Comparison of ENCODE assay signal across 17 cellular contexts in the genomic region with DNA sequence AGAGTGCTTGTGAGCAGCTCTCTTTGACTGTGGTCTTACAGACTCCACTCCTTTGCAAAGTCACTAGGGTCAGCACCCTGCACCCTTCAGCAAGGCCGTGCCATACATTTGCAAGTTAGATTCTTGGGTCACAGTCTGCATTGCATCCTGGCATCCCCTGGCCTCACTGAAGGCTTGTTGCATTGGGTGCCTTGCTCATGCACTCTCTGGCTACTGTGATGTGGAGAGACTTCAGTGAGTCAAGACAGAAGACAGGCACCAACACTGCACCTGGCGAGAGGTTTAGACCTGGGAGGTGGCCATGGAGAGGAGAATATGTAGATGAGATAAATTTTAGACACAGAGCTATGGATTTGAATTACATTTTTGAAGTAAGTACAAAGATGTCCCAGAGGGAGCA.
DNase-seq lines count a peak whose midpoint lies in the region; ATAC-seq and TF ChIP-seq lines count a peak whose summit lies in the region.
"Had no signal": no experiment of that assay in that cellular context is flagged by ENCODE, and none has a peak within 500 bp of the region (broad histone marks: within the 10 kb centered on the region; RNA-seq: fewer than 3 reads in every experiment).

No MANE protein-coding gene starts in this region.

- no peak for ATAC-seq in left lobe of liver
- ATAC-seq in GM18868 (IDR thresholded peaks at IDR 0.05; ENCODE audit: unreplicated experiment) = no peak
- ATAC-seq: HCT116 had no signal

- no peak for TF ChIP-seq POLR2A in vagina (IDR thresholded peaks at IDR 0.05)

- TF ChIP-seq CTCF in osteocyte (IDR thresholded peaks at IDR 0.05) (no peak), vagina (IDR thresholded peaks at IDR 0.05) (no peak)

- H3K4me1 ChIP-seq in vagina = no peaks in the 10 kb centered on the region
- H3K4me1 ChIP-seq: Caco-2 had no signal

- DNase-seq in NCI-H1436 treated with DMSO at 0.1 percent for 48 hours (lab: John Stamatoyannopoulos, UW) (peak; percentile 40), NCI-H1436 (lab: John Stamatoyannopoulos, UW) (no peak), left lobe of liver (ENCODE audit: low spot score) (peak; percentile 31), osteocyte (ENCODE audit: extremely low spot score, unreplicated experiment) (peak; percentile 40), vagina (ENCODE audit: extremely low spot score in 2 of 2) (peak; percentile 64 to 77), medulla oblongata (ENCODE audit: extremely low spot score) (no peak), T-helper 2 cell (no peak)
- DNase-seq: Caco-2; CD8-positive, alpha-beta memory T cell; DND-41; GDM1 had no signal

- H3K4me1 Mint-ChIP-seq in osteocyte (ENCODE audit: unreplicated experiment) = no peaks in the 10 kb centered on the region
- H3K4me1 Mint-ChIP-seq: CD8-positive, alpha-beta memory T cell had no signal

- intact Hi-C loops in vagina (cut with DNase I) = no loop called here

- no peaks in the 10 kb centered on the region for H3K36me3 ChIP-seq in vagina

- H3K27me3 ChIP-seq in vagina = no peaks in the 10 kb centered on the region

- H3K4me3 Mint-ChIP-seq in osteocyte (ENCODE audit: unreplicated experiment) = no peak overlapping the region
- H3K4me3 Mint-ChIP-seq: CD14-positive monocyte; CD8-positive, alpha-beta memory T cell had no signal

- H3K27ac Mint-ChIP-seq in osteocyte (ENCODE audit: unreplicated experiment) = no peak overlapping the region
- H3K27ac Mint-ChIP-seq: CD14-positive monocyte had no signal

- H3K27me3 Mint-ChIP-seq in osteocyte (ENCODE audit: unreplicated experiment) = peaks cover 53% of the 10 kb centered on the region

- no peak overlapping the region for H3K4me3 ChIP-seq in vagina
- H3K4me3 ChIP-seq: GM23248 had no signal

- H3K9me3 ChIP-seq in vagina = no peaks in the 10 kb centered on the region
- H3K9me3 ChIP-seq: Caco-2 had no signal

- no peaks in the 10 kb centered on the region for H3K9me3 Mint-ChIP-seq in osteocyte (ENCODE audit: unreplicated experiment)
- H3K9me3 Mint-ChIP-seq: CD8-positive, alpha-beta memory T cell had no signal

- H3K27ac ChIP-seq in vagina = no peak overlapping the region
- H3K27ac ChIP-seq: 22Rv1, GM23248, HL-60 had no signal

- H3K36me3 Mint-ChIP-seq in osteocyte (ENCODE audit: unreplicated experiment) = no peaks in the 10 kb centered on the region
- H3K36me3 Mint-ChIP-seq: CD14-positive monocyte; CD8-positive, alpha-beta memory T cell had no signal

Comparison
In these comparisons a context has a peak if more than half of its experiments do, and no peak if none do; other contexts are left out.
1. DNase-seq: peak in NCI-H1436 treated with DMSO at 0.1 percent for 48 hours (single experiment), left lobe of liver (single experiment), osteocyte (single experiment) and vagina (2 of 2); none in NCI-H1436 (single experiment), medulla oblongata (single experiment) and T-helper 2 cell (0 of 5).